16 cellular contexts compared by ENCODE assay signal in genomic region chr9:18385676-18386075, GRCh38.
"Had no signal": no experiment of that assay in that cellular context is flagged by ENCODE, and none has a peak within 500 bp of the region (broad histone marks: within the 10 kb centered on the region; RNA-seq: fewer than 3 reads in every experiment).

No MANE protein-coding gene starts in this region.

- ATAC-seq: gastrocnemius medialis, heart right ventricle, left colon, lower lobe of right lung, WTC11 had no signal

- H3K27ac ChIP-seq: colonic mucosa, esophagus squamous epithelium, gastrocnemius medialis, heart right ventricle, lower lobe of right lung, right atrium auricular region, suprapubic skin had no signal

- DNase-seq: activated CD4-positive, alpha-beta T cell treated with anti-CD3 and anti-CD28 coated beads, Interleukin-2, amount 10 ng/mL, durations not matched to agents 24 days and 14 days; activated CD8-positive, alpha-beta memory T cell treated with anti-CD3 and anti-CD28 coated beads for 24 hours; activated gamma-delta T cell treated with Interleukin-2 at 50 U/mL for 16 hours; activated naive CD8-positive, alpha-beta T cell treated with anti-CD3 and anti-CD28 coated beads for 36 hours; central memory CD4-positive, alpha-beta T cell; colonic mucosa; esophagus squamous epithelium; gastrocnemius medialis; heart right ventricle; left colon; lower lobe of right lung; T-helper 2 cell had no signal

- H3K4me3 ChIP-seq: colonic mucosa, esophagus squamous epithelium, gastrocnemius medialis, heart right ventricle, lower lobe of right lung, right atrium auricular region, smooth muscle cell, suprapubic skin had no signal

- H3K9me3 ChIP-seq: colonic mucosa, esophagus squamous epithelium, gastrocnemius medialis, heart right ventricle, lower lobe of right lung, right atrium auricular region, suprapubic skin had no signal

- H3K27me3 ChIP-seq: colonic mucosa, esophagus squamous epithelium, gastrocnemius medialis, heart right ventricle, right atrium auricular region, suprapubic skin had no signal

- H3K4me1 ChIP-seq: colonic mucosa, esophagus squamous epithelium, gastrocnemius medialis, lower lobe of right lung, right atrium auricular region, suprapubic skin had no signal

- H3K36me3 ChIP-seq: colonic mucosa, esophagus squamous epithelium, gastrocnemius medialis, heart right ventricle, lower lobe of right lung, right atrium auricular region, suprapubic skin had no signal
